ENCODE assay signal across 21 cellular contexts in genomic region chr9:114186793-114187289, GRCh38.
"Had no signal": no experiment of that assay in that cellular context is flagged by ENCODE, and none has a peak within 500 bp of the region (broad histone marks: within the 10 kb centered on the region; RNA-seq: fewer than 3 reads in every experiment).

No MANE protein-coding gene starts in this region.

- FAIRE-seq: astrocyte had no signal

- H3K27ac ChIP-seq: brain microvascular endothelial cell, esophagus muscularis mucosa, foreskin keratinocyte, heart left ventricle, left lung, ovary had no signal

- H3K27me3 ChIP-seq: brain microvascular endothelial cell, foreskin keratinocyte, heart left ventricle, left lung, ovary, tibial nerve had no signal

- H3K4me3 ChIP-seq: esophagus muscularis mucosa, heart left ventricle, left lung, ovary, smooth muscle cell, tibial nerve had no signal

- ATAC-seq: activated T-cell treated with anti-CD3 and anti-CD28 coated beads, Interleukin-2, amount 50 U/mL, for 72 hours; heart left ventricle; left lung; stimulated activated naive B cell treated with anti-CD40 and anti-IgM and Interleukin-4, amounts not matched to agents 10 μg/mL and 1 μg/mL and 100 μg/mL, for 72 hours had no signal

- H3K4me1 ChIP-seq: foreskin keratinocyte, left lung had no signal

- H3K4me2 ChIP-seq: smooth muscle cell had no signal

- DNase-seq: activated CD4-positive, alpha-beta T cell treated with anti-CD3 and anti-CD28 coated beads for 4 hours; activated CD4-positive, alpha-beta T cell treated with anti-CD3 and anti-CD28 coated beads, Interleukin-2, amount 50 U/mL, for 4 hours; activated effector memory CD4-positive, alpha-beta T cell treated with Interleukin-2 at 50 U/mL for 16 hours; activated naive CD4-positive, alpha-beta T cell treated with anti-CD3 and anti-CD28 coated beads for 36 hours; activated naive CD8-positive, alpha-beta T cell treated with anti-CD3 and anti-CD28 coated beads for 36 hours; activated T-cell treated with anti-CD3 and anti-CD28 coated beads for 4 hours; activated T-cell treated with anti-CD3 and anti-CD28 coated beads, Interleukin-2, amount 50 U/mL, for 72 hours; brain microvascular endothelial cell; central memory CD4-positive, alpha-beta T cell; foreskin keratinocyte; stimulated activated CD4-positive, alpha-beta T cell treated with anti-CD3 and anti-CD28 coated beads, Interleukin-15, amount 100 ng/mL, for 24 hours; stimulated activated CD4-positive, alpha-beta T cell treated with anti-CD3 and anti-CD28 coated beads, Interleukin-2, amount 100 ng/mL, for 24 hours; stimulated activated naive B cell treated with anti-CD40 and anti-IgM and Interleukin-4, amounts not matched to agents 10 μg/mL and 1 μg/mL and 100 μg/mL, for 72 hours; T-helper 1 cell had no signal

- H3K36me3 ChIP-seq: brain microvascular endothelial cell, esophagus muscularis mucosa, heart left ventricle, left lung, ovary had no signal
